Comparison of ENCODE assay signal across 31 cellular contexts in the genomic region with DNA sequence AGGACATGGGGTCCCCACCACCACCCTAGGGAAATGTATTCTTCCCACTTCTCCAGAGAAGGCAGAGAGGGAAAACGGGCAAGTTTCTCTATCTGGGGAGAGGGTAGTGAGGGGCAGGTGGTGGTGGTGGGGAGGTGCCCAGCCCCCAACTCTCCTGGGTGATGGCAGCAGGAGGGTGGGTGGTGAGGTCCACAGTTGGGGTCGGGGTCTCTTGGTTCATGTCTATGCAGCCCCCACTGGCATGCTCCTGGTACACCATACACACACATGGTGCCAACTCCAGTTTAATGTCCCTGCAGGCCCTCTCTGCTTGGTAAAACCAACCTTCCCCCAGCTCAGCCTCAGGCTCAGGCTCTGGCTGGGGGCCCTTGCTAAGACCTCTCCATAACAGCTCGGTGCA.
"Had no signal": no experiment of that assay in that cellular context is flagged by ENCODE, and none has a peak within 500 bp of the region (broad histone marks: within the 10 kb centered on the region; RNA-seq: fewer than 3 reads in every experiment).

No MANE protein-coding gene starts in this region.

- FAIRE-seq: TTC549 had no signal

- H3K4me3 Mint-ChIP-seq: activated CD4-positive, alpha-beta T cell treated with anti-CD3 and anti-CD28 coated beads, Interleukin-2, amount 10 ng/mL, durations not matched to agents 24 days and 14 days; activated CD8-positive, alpha-beta T cell treated with anti-CD3 and anti-CD28 coated beads for 36 hours; activated naive CD4-positive, alpha-beta T cell treated with anti-CD3 and anti-CD28 coated beads, Interleukin-2, amount 50 U/mL, for 24 hours; activated naive CD8-positive, alpha-beta T cell treated with anti-CD3 and anti-CD28 coated beads, Interleukin-2, amount 10 ng/mL, durations not matched to agents 7 days and 5 days; activated T-cell treated with anti-CD3 and anti-CD28 coated beads, Interleukin-2, amount 50 U/mL, for 72 hours; activated T-helper 17 cell treated with anti-CD3 and anti-CD28 coated beads, Interleukin-2, amount 50 U/mL, for 72 hours; T-helper 1 cell treated with Interleukin-12 subunit alpha and Interleukin-12 subunit beta and Interleukin-4 antibody, amounts not matched to agents 30 μg/mL and 1 μg/mL, for 36 hours; T-helper 2 cell treated with Interferon-gamma antibody and Interleukin-4, amounts not matched to agents 5 μg/mL and 100 μg/mL, for 36 hours had no signal

- H3K36me3 ChIP-seq: ascending aorta, Peyer's patch, SJSA1 had no signal

- H3K4me2 ChIP-seq: KMS-11, SK-N-SH had no signal

- H3K27me3 Mint-ChIP-seq: activated CD8-positive, alpha-beta T cell treated with anti-CD3 and anti-CD28 coated beads for 36 hours; activated naive CD8-positive, alpha-beta T cell treated with anti-CD3 and anti-CD28 coated beads, Interleukin-2, amount 10 ng/mL, durations not matched to agents 7 days and 5 days; activated T-helper 17 cell treated with anti-CD3 and anti-CD28 coated beads, Interleukin-2, amount 50 U/mL, for 72 hours had no signal

- H3K4me1 ChIP-seq: ascending aorta, Peyer's patch, SJSA1 had no signal

- H3K27ac Mint-ChIP-seq: activated CD4-positive, alpha-beta T cell treated with anti-CD3 and anti-CD28 coated beads, Interleukin-2, amount 10 ng/mL, durations not matched to agents 24 days and 14 days; activated CD8-positive, alpha-beta T cell treated with anti-CD3 and anti-CD28 coated beads for 36 hours; activated naive CD4-positive, alpha-beta T cell treated with anti-CD3 and anti-CD28 coated beads, Interleukin-2, amount 50 U/mL, for 24 hours; activated naive CD8-positive, alpha-beta T cell treated with anti-CD3 and anti-CD28 coated beads, Interleukin-2, amount 10 ng/mL, durations not matched to agents 7 days and 5 days; activated T-cell treated with anti-CD3 and anti-CD28 coated beads, Interleukin-2, amount 50 U/mL, for 72 hours; activated T-helper 17 cell treated with anti-CD3 and anti-CD28 coated beads, Interleukin-2, amount 50 U/mL, for 72 hours; T-helper 1 cell treated with Interleukin-12 subunit alpha and Interleukin-12 subunit beta and Interleukin-4 antibody, amounts not matched to agents 30 μg/mL and 1 μg/mL, for 36 hours; T-helper 2 cell treated with Interferon-gamma antibody and Interleukin-4, amounts not matched to agents 5 μg/mL and 100 μg/mL, for 36 hours had no signal

- H3K4me3 ChIP-seq: ascending aorta, Peyer's patch, SJSA1 had no signal

- H3K9me3 ChIP-seq: ascending aorta, Peyer's patch, SJSA1, SK-N-SH had no signal

- H3K36me3 Mint-ChIP-seq: activated naive CD8-positive, alpha-beta T cell treated with anti-CD3 and anti-CD28 coated beads, Interleukin-2, amount 10 ng/mL, durations not matched to agents 7 days and 5 days had no signal

- DNase-seq: activated CD4-positive, alpha-beta T cell treated with anti-CD3 and anti-CD28 coated beads, Interleukin-2, amount 10 ng/mL, durations not matched to agents 24 days and 14 days; activated CD4-positive, alpha-beta T cell treated with anti-CD3 and anti-CD28 coated beads, Interleukin-2, amount 50 U/mL, for 4 hours; activated CD8-positive, alpha-beta T cell treated with anti-CD3 and anti-CD28 coated beads for 36 hours; activated effector memory CD4-positive, alpha-beta T cell treated with anti-CD3 and anti-CD28 coated beads, Interleukin-2, amount 50 U/mL, for 16 hours; activated naive CD4-positive, alpha-beta T cell treated with Interleukin-2 at 50 U/mL for 16 hours; activated naive CD8-positive, alpha-beta T cell treated with anti-CD3 and anti-CD28 coated beads, Interleukin-2, amount 10 ng/mL, durations not matched to agents 7 days and 5 days; activated T-cell treated with anti-CD3 and anti-CD28 coated beads, Interleukin-2, amount 50 U/mL, for 1 hour; activated T-cell treated with anti-CD3 and anti-CD28 coated beads, Interleukin-2, amount 50 U/mL, for 72 hours; MM.1S; MV-4-11; NCI-H1092; NCI-H1436 treated with DMSO at 0.1 percent for 48 hours; NCI-H1694 treated with DMSO at 0.1 percent for 48 hours; NCI-H2029; NCI-H345; NCI-H524 treated with DMSO at 0.1 percent for 48 hours; NCI-H748 treated with DMSO at 0.1 percent for 48 hours; NK-92 treated with Interleukin-12 subunit alpha and Interleukin-12 subunit beta, amount 100 ng/mL, for 24 hours; PC-3; RPMI8226; SHP77 treated with DMSO at 0.1 percent for 48 hours; SK-N-SH had no signal

- H3K9me3 Mint-ChIP-seq: activated CD8-positive, alpha-beta T cell treated with anti-CD3 and anti-CD28 coated beads for 36 hours; activated naive CD4-positive, alpha-beta T cell treated with anti-CD3 and anti-CD28 coated beads, Interleukin-2, amount 50 U/mL, for 24 hours; T-helper 2 cell treated with Interferon-gamma antibody and Interleukin-4, amounts not matched to agents 5 μg/mL and 100 μg/mL, for 36 hours had no signal

- H3K27ac ChIP-seq: ascending aorta, KMS-11, Peyer's patch, SJSA1 had no signal

- H3K27me3 ChIP-seq: ascending aorta, Peyer's patch, SJSA1 had no signal

- ATAC-seq: activated CD8-positive, alpha-beta T cell treated with anti-CD3 and anti-CD28 coated beads for 36 hours; activated T-cell treated with anti-CD3 and anti-CD28 coated beads, Interleukin-2, amount 50 U/mL, for 72 hours; activated T-helper 17 cell treated with anti-CD3 and anti-CD28 coated beads, Interleukin-2, amount 50 U/mL, for 72 hours; PC-3 had no signal

- H3K9ac ChIP-seq: KMS-11, SK-N-SH had no signal

- H3K4me1 Mint-ChIP-seq: activated CD4-positive, alpha-beta T cell treated with anti-CD3 and anti-CD28 coated beads, Interleukin-2, amount 10 ng/mL, durations not matched to agents 24 days and 14 days; activated naive CD4-positive, alpha-beta T cell treated with anti-CD3 and anti-CD28 coated beads, Interleukin-2, amount 50 U/mL, for 24 hours; activated naive CD8-positive, alpha-beta T cell treated with anti-CD3 and anti-CD28 coated beads, Interleukin-2, amount 10 ng/mL, durations not matched to agents 7 days and 5 days; activated T-helper 17 cell treated with anti-CD3 and anti-CD28 coated beads, Interleukin-2, amount 50 U/mL, for 72 hours had no signal
